ENCODE assay signal across 1 cellular context in the genomic region with DNA sequence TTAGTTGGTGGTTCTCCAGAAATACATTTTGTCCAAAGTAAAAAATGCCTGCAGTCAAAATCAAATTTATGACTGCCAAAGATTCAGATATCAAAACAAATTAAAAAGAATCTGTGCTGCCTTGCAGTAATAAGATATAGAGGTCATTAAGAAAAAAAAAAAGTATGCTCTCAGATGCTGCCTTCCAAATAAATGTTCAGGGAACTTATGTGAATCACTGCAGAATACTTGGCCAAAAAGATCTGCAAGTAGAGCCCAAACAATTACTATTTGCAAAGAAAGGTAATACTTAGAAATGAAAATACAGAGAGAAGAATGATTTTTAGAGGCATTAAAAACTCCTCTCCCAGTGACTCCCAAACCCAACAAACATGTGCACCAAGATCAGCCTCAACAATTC.
TF ChIP-seq lines count a peak whose summit lies in the region.

No MANE protein-coding gene starts in this region.

TF ChIP-seq in HEK293, 187 proteins besides CTCF, POLR2A, EP300 and RAD21 (continued from another document):
- TF ChIP-seq BCL11A (tag by site-specific recombination; IDR thresholded peaks at IDR 0.05; ENCODE audit: low read depth) (0 out of 2 replicates have a peak, but pooled peaks have one; percentile 14), ZNF521 (tag by site-specific recombination; IDR thresholded peaks at IDR 0.05) (no peak), FEZF1 (tag by site-specific recombination; IDR thresholded peaks at IDR 0.05) (0 out of 2 replicates have a peak, but pooled peaks have one; percentile 10)
- TF ChIP-seq, protein P1, sequence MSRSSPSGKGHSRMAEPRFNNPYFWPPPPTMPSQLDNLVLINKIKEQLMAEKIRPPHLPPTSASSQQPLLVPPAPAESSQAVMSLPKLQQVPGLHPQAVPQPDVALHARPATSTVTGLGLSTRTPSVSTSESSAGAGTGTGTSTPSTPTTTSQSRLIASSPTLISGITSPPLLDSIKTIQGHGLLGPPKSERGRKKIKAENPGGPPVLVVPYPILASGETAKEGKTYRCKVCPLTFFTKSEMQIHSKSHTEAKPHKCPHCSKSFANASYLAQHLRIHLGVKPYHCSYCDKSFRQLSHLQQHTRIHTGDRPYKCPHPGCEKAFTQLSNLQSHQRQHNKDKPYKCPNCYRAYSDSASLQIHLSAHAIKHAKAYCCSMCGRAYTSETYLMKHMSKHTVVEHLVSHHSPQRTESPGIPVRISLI (tag by site-specific recombination; IDR thresholded peaks at IDR 0.05) = 0 out of 2 replicates have a peak, but pooled peaks have one; percentile 35
- TF ChIP-seq, protein P2, sequence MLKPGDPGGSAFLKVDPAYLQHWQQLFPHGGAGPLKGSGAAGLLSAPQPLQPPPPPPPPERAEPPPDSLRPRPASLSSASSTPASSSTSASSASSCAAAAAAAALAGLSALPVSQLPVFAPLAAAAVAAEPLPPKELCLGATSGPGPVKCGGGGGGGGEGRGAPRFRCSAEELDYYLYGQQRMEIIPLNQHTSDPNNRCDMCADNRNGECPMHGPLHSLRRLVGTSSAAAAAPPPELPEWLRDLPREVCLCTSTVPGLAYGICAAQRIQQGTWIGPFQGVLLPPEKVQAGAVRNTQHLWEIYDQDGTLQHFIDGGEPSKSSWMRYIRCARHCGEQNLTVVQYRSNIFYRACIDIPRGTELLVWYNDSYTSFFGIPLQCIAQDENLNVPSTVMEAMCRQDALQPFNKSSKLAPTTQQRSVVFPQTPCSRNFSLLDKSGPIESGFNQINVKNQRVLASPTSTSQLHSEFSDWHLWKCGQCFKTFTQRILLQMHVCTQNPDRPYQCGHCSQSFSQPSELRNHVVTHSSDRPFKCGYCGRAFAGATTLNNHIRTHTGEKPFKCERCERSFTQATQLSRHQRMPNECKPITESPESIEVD (tag by site-specific recombination; IDR thresholded peaks at IDR 0.05) = peak; percentile 73
TF ChIP-seq in HEK293: peak in this region for 10.
